Comparison of ENCODE assay signal across 19 cellular contexts in the genomic region with DNA sequence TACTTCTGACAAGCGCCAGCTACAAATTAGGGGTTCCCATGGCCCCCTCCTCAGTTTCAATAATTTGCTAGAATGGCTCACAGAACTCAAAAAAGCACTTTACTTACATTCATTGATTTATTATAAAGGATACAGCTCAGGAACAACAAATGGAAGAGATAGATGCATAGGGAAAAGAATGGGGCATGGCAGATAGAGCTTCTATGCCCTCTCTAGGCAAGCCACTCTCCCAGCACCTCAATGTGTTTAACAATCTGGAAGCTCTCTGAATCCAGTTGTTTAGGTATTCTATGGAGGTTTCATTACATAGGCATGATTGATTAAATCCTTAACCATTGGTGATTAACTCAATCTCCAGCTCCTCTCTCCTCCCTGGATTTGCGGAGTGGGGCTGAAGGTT.
DNase-seq lines count a peak whose midpoint lies in the region; TF ChIP-seq lines count a peak whose summit lies in the region.
"Had no signal": no experiment of that assay in that cellular context is flagged by ENCODE, and none has a peak within 500 bp of the region (broad histone marks: within the 10 kb centered on the region; RNA-seq: fewer than 3 reads in every experiment).

No MANE protein-coding gene starts in this region.

- no peaks in the 10 kb centered on the region for H3K27me3 ChIP-seq in AG04450 (ENCODE audit: control insufficient read depth, insufficient read depth, low read length)
- H3K27me3 ChIP-seq in GM06990 (replicated peaks; ENCODE audit: control insufficient read depth, insufficient read depth, low read length), result no peaks in the 10 kb centered on the region
- H3K27me3 ChIP-seq in hepatocyte, result no peaks in the 10 kb centered on the region
- H3K27me3 ChIP-seq: adrenal gland, vagina had no signal

- H3K27ac Mint-ChIP-seq in brain, result no peak overlapping the region
- H3K27ac Mint-ChIP-seq: activated CD4-positive, alpha-beta memory T cell treated with anti-CD3 and anti-CD28 coated beads, Interleukin-2, amount 10 ng/mL, durations not matched to agents 7 days and 5 days; activated T-helper 1 cell treated with anti-CD3 and anti-CD28 coated beads, Interleukin-12 subunit alpha, Interleukin-12 subunit beta, Interleukin-2, Interleukin-4 antibody, amounts not matched to agents 30 ng/mL and 10 ng/mL and 1 ng/mL, durations not matched to agents 14 hours and 24 hours and 36 hours; CD4-positive, CD25-positive, alpha-beta regulatory T cell had no signal

- no peaks in the 10 kb centered on the region for H3K4me1 ChIP-seq in hepatocyte (ENCODE audit: insufficient read depth)
- H3K4me1 ChIP-seq: adrenal gland, vagina had no signal

- POLR2A ChIA-PET in AG04450 (lab: Yijun Ruan, JAX), result no interaction called here

- CTCF ChIA-PET in AG04450 (lab: Charles Lee), result interaction anchor here (1.0 to 1.6 kb wide), 8 partner anchors 10 to 502 kb away, joined by 4 to 10 read pairs (median 6); partner anchors contain the start of gene DACT1

- H3K9me3 ChIP-seq in AG04450 (ENCODE audit: control insufficient read depth, insufficient read depth, low read length) (no peaks in the 10 kb centered on the region), hepatocyte (ENCODE audit: low read depth) (no peaks in the 10 kb centered on the region)
- H3K9me3 ChIP-seq: adrenal gland, vagina had no signal

- H3K27ac ChIP-seq in AG04450 (ENCODE audit: low read depth, low read length) (no peak overlapping the region), hepatocyte (no peak overlapping the region)
- H3K27ac ChIP-seq: adrenal gland, skin epidermis, vagina had no signal

- 94% methylated on average over 2 of the region's 2 CpGs for WGBS in hepatocyte (ENCODE audit: low lambda C conversion rate, missing lambda C conversion rate)

- no peak overlapping the region for H3K4me3 Mint-ChIP-seq in brain
- H3K4me3 Mint-ChIP-seq: activated CD4-positive, alpha-beta memory T cell treated with anti-CD3 and anti-CD28 coated beads, Interleukin-2, amount 10 ng/mL, durations not matched to agents 7 days and 5 days; activated T-helper 1 cell treated with anti-CD3 and anti-CD28 coated beads, Interleukin-12 subunit alpha, Interleukin-12 subunit beta, Interleukin-2, Interleukin-4 antibody, amounts not matched to agents 30 ng/mL and 10 ng/mL and 1 ng/mL, durations not matched to agents 14 hours and 24 hours and 36 hours; CD4-positive, CD25-positive, alpha-beta regulatory T cell had no signal

- no peaks in the 10 kb centered on the region for H4K20me1 ChIP-seq in hepatocyte (ENCODE audit: insufficient read depth, poor library complexity, severe bottlenecking)

- no peaks in the 10 kb centered on the region; the same call in 1 of the 2 replicates for H3K36me3 ChIP-seq in GM06990 (ENCODE audit: control insufficient read depth, insufficient read depth, low read length)
- no peaks in the 10 kb centered on the region for H3K36me3 ChIP-seq in hepatocyte (replicated peaks; ENCODE audit: insufficient read depth, low read depth)
- H3K36me3 ChIP-seq: adrenal gland, vagina had no signal

- H3K4me3 ChIP-seq in AG04450 (ENCODE audit: low read depth, low read length) (no peak overlapping the region), GM06990 (replicated peaks; ENCODE audit: low read depth, low read length) (no peak overlapping the region), hepatocyte (no peak overlapping the region)
- H3K4me3 ChIP-seq: adrenal gland, K562, skin epidermis, vagina had no signal

- DNase-seq in AG04450 (ENCODE audit: low read depth, low spot score) (no peak), GM06990 (ENCODE audit: extremely low read depth, insufficient read length) (no peak), hepatocyte (ENCODE audit: low spot score) (no peak), mesenteric fat pad (ENCODE audit: low spot score) (no peak), midbrain (lab: John Stamatoyannopoulos, UW) (no peak), NOMO-1 (lab: John Stamatoyannopoulos, UW; ENCODE audit: unreplicated experiment in 2 of 2) (no peak)
- DNase-seq in activated CD4-positive, alpha-beta T cell treated with anti-CD3 and anti-CD28 coated beads for 4 hours, result no peak
- DNase-seq: activated CD4-positive, alpha-beta memory T cell treated with anti-CD3 and anti-CD28 coated beads, Interleukin-2, amount 10 ng/mL, durations not matched to agents 7 days and 5 days; adrenal gland; CD4-positive, CD25-positive, alpha-beta regulatory T cell; foreskin melanocyte; NCI-H1092; NCI-H345; stimulated activated naive CD4-positive, alpha-beta T cell treated with Interleukin-2 at 50 U/mL for 16 hours had no signal

- no peaks in the 10 kb centered on the region for H3K36me3 Mint-ChIP-seq in brain
- H3K36me3 Mint-ChIP-seq: CD4-positive, CD25-positive, alpha-beta regulatory T cell had no signal

- H3K27me3 Mint-ChIP-seq in brain, result peaks cover 3% of the 10 kb centered on the region

- no peak overlapping the region for H2AFZ ChIP-seq in hepatocyte

- H3K4me2 ChIP-seq in hepatocyte, result no peak overlapping the region

- no peaks in the 10 kb centered on the region for H3K4me1 Mint-ChIP-seq in brain
- H3K4me1 Mint-ChIP-seq: activated CD4-positive, alpha-beta memory T cell treated with anti-CD3 and anti-CD28 coated beads, Interleukin-2, amount 10 ng/mL, durations not matched to agents 7 days and 5 days; CD4-positive, CD25-positive, alpha-beta regulatory T cell had no signal

- no peaks in the 10 kb centered on the region for H3K9me2 ChIP-seq in hepatocyte (replicated peaks; ENCODE audit: insufficient read depth)

- peak; percentile 36 for TF ChIP-seq CTCF in AG04450 (IDR thresholded peaks at IDR 0.05; ENCODE audit: low read depth, low read length)
- peak; percentile 5 for TF ChIP-seq CTCF in GM06990 (IDR thresholded peaks at IDR 0.05; ENCODE audit: insufficient read depth, low read length, poor library complexity, severe bottlenecking)
- TF ChIP-seq CTCF in brain (conservative IDR thresholded peaks at IDR 0.05), result peak; percentile 34 to 51
- TF ChIP-seq CTCF in hepatocyte (IDR thresholded peaks at IDR 0.05; ENCODE audit: poor library complexity), result peak; percentile 17

- peaks cover 0 to 6% (median 2%) of the 10 kb centered on the region in 5 experiments for H3K9me3 Mint-ChIP-seq in brain
- H3K9me3 Mint-ChIP-seq: activated CD4-positive, alpha-beta memory T cell treated with anti-CD3 and anti-CD28 coated beads, Interleukin-2, amount 10 ng/mL, durations not matched to agents 7 days and 5 days; activated T-helper 1 cell treated with anti-CD3 and anti-CD28 coated beads, Interleukin-12 subunit alpha, Interleukin-12 subunit beta, Interleukin-2, Interleukin-4 antibody, amounts not matched to agents 30 ng/mL and 10 ng/mL and 1 ng/mL, durations not matched to agents 14 hours and 24 hours and 36 hours had no signal

- H3K79me2 ChIP-seq in hepatocyte, result no peaks in the 10 kb centered on the region
